8 cellular contexts compared by ENCODE assay signal in genomic region chr10:110356628-110357245, GRCh38. TPM values are rescaled to one million over a fixed set of nuclear protein-coding genes. Genes with fewer than 3 reads are reported as not detected.
DNase-seq lines count a peak whose midpoint lies in the region; ATAC-seq and TF ChIP-seq lines count a peak whose summit lies in the region.

No MANE protein-coding gene starts in this region.

- no peaks in the 10 kb centered on the region for H3K27me3 ChIP-seq in CD4-positive, CD25-positive, alpha-beta regulatory T cell (ENCODE audit: control insufficient read depth, insufficient read depth, low read length)

- intact Hi-C loops in CD14-positive monocyte (cut with micrococcal nuclease): loop anchor here in 1 of 2 donors (5.0 kb wide), 1 partner anchor 191 kb away; no protein-coding TSS in a partner anchor

- H3K27ac ChIP-seq in CD4-positive, CD25-positive, alpha-beta regulatory T cell (ENCODE audit: insufficient read depth, low read length, poor library complexity, severe bottlenecking): peak overlapping the region; percentile 70

- peak overlapping the region; percentile 76 to 94 (median 88) for H3K4me3 Mint-ChIP-seq in CD4-positive, CD25-positive, alpha-beta regulatory T cell
- H3K4me3 Mint-ChIP-seq in activated CD4-positive, alpha-beta memory T cell treated with anti-CD3 and anti-CD28 coated beads, Interleukin-2, amount 10 ng/mL, durations not matched to agents 7 days and 5 days: peak overlapping the region; percentile 84
- H3K4me3 Mint-ChIP-seq in CD14-positive monocyte: no peak overlapping the region

- POLR2A ChIA-PET in activated CD4-positive, alpha-beta memory T cell treated with anti-CD3 and anti-CD28 coated beads, Interleukin-2, amount 10 ng/mL, durations not matched to agents 7 days and 5 days (lab: Charles Lee): interaction anchor here (0.7 to 17.3 kb wide), 13 partner anchors 9 to 210 kb away, joined by 3 to 431 read pairs (median 5); partner anchors contain the start of genes DUSP5, SMC3 and SMNDC1

- peaks cover 0 to under 1% (median 0%) of the 10 kb centered on the region in 7 donors for H3K9me3 Mint-ChIP-seq in CD4-positive, CD25-positive, alpha-beta regulatory T cell
- H3K9me3 Mint-ChIP-seq in activated CD4-positive, alpha-beta memory T cell treated with anti-CD3 and anti-CD28 coated beads, Interleukin-2, amount 10 ng/mL, durations not matched to agents 7 days and 5 days: no peaks in the 10 kb centered on the region
- no peaks in the 10 kb centered on the region for H3K9me3 Mint-ChIP-seq in CD14-positive monocyte

- H3K4me1 Mint-ChIP-seq in CD4-positive, CD25-positive, alpha-beta regulatory T cell: peaks cover 14 to 56% (median 42%) of the 10 kb centered on the region in 4 donors
- H3K4me1 Mint-ChIP-seq in activated CD4-positive, alpha-beta memory T cell treated with anti-CD3 and anti-CD28 coated beads, Interleukin-2, amount 10 ng/mL, durations not matched to agents 7 days and 5 days: peaks cover 82% of the 10 kb centered on the region
- peaks cover 10% of the 10 kb centered on the region for H3K4me1 Mint-ChIP-seq in CD14-positive monocyte

- no peaks in the 10 kb centered on the region for H3K9me3 ChIP-seq in CD4-positive, CD25-positive, alpha-beta regulatory T cell (ENCODE audit: control insufficient read depth in 2 of 2, low read length in 2 of 2)

- no peak for TF ChIP-seq CTCF in fibroblast of mammary gland (conservative IDR thresholded peaks at IDR 0.05; ENCODE audit: control insufficient read depth, insufficient read depth, low read depth, low read length)
- no peak for TF ChIP-seq CTCF in CD14-positive monocyte (IDR thresholded peaks at IDR 0.05)

- peaks cover 46% of the 10 kb centered on the region for H3K4me1 ChIP-seq in CD4-positive, CD25-positive, alpha-beta regulatory T cell (ENCODE audit: control insufficient read depth, insufficient read depth, low read length, poor library complexity, severe bottlenecking)

- peak; percentile 59 to 68 for ATAC-seq in CD4-positive, CD25-positive, alpha-beta regulatory T cell (ENCODE audit: low read depth in 2 of 2)
- ATAC-seq in GM19452 (IDR thresholded peaks at IDR 0.05; ENCODE audit: unreplicated experiment): peak; percentile 80
- ATAC-seq in HG03469 (IDR thresholded peaks at IDR 0.05; ENCODE audit: unreplicated experiment): peak; percentile 76

- H3K4me3 ChIP-seq in CD4-positive, CD25-positive, alpha-beta regulatory T cell (ENCODE audit: low read depth, low read length): peak overlapping the region; percentile 81
- no peak overlapping the region for H3K4me3 ChIP-seq in fibroblast of mammary gland (ENCODE audit: control insufficient read depth, low read depth, low read length)

- H3K27ac Mint-ChIP-seq in CD4-positive, CD25-positive, alpha-beta regulatory T cell: peak overlapping the region; percentile 95 to 99 (median 97)
- H3K27ac Mint-ChIP-seq in activated CD4-positive, alpha-beta memory T cell treated with anti-CD3 and anti-CD28 coated beads, Interleukin-2, amount 10 ng/mL, durations not matched to agents 7 days and 5 days: peak overlapping the region; percentile 97
- H3K27ac Mint-ChIP-seq in CD14-positive monocyte: peak overlapping the region in 1 of 7 donors; percentile 42

- H3K36me3 ChIP-seq in CD4-positive, CD25-positive, alpha-beta regulatory T cell (ENCODE audit: control insufficient read depth, insufficient read depth, low read length): no peaks in the 10 kb centered on the region

- peaks cover under 1% of the 10 kb centered on the region for H3K27me3 Mint-ChIP-seq in CD4-positive, CD25-positive, alpha-beta regulatory T cell
- H3K27me3 Mint-ChIP-seq in activated CD4-positive, alpha-beta memory T cell treated with anti-CD3 and anti-CD28 coated beads, Interleukin-2, amount 10 ng/mL, durations not matched to agents 7 days and 5 days: no peaks in the 10 kb centered on the region
- peaks cover 3 to 7% (median 6%) of the 10 kb centered on the region in 3 donors for H3K27me3 Mint-ChIP-seq in CD14-positive monocyte (ENCODE audit: low read depth in 3 of 3)

- CTCF ChIA-PET in activated CD4-positive, alpha-beta memory T cell treated with anti-CD3 and anti-CD28 coated beads, Interleukin-2, amount 10 ng/mL, durations not matched to agents 7 days and 5 days (lab: Charles Lee): interaction anchor here (1.0 to 6.5 kb wide), 4 partner anchors 11 to 190 kb away, joined by 4 to 132 read pairs (median 5); partner anchors contain the start of gene DUSP5

- peak; percentile 47 to 89 (median 77) for DNase-seq in CD4-positive, CD25-positive, alpha-beta regulatory T cell
- peak; percentile 87 for DNase-seq in activated CD4-positive, alpha-beta memory T cell treated with anti-CD3 and anti-CD28 coated beads, Interleukin-2, amount 10 ng/mL, durations not matched to agents 7 days and 5 days
- DNase-seq in fibroblast of mammary gland (ENCODE audit: low read depth): peak; percentile 95
- peak; percentile 80 for DNase-seq in stimulated activated CD4-positive, alpha-beta T cell treated with anti-CD3 and anti-CD28 coated beads, Interleukin-4, amount 100 ng/mL, for 24 hours
- no peak for DNase-seq in CD14-positive monocyte (ENCODE audit: low spot score)
- no peak for DNase-seq in anterior cingulate cortex (lab: John Stamatoyannopoulos, UW)

- H3K36me3 Mint-ChIP-seq in CD4-positive, CD25-positive, alpha-beta regulatory T cell: no peaks in the 10 kb centered on the region
- peaks cover 5% of the 10 kb centered on the region for H3K36me3 Mint-ChIP-seq in activated CD4-positive, alpha-beta memory T cell treated with anti-CD3 and anti-CD28 coated beads, Interleukin-2, amount 10 ng/mL, durations not matched to agents 7 days and 5 days (ENCODE audit: low read depth)
- no peaks in the 10 kb centered on the region for H3K36me3 Mint-ChIP-seq in CD14-positive monocyte

RNA-seq across cellular contexts. Expression of gene SMNDC1, which starts 52.0 kb away (rescaled TPM):
- 52.1 TPM for total RNA-seq in CD4-positive, CD25-positive, alpha-beta regulatory T cell
- 10 to 100 TPM; 17.5 to 19.8 (median 17.8) TPM for polyA plus RNA-seq in CD4-positive, CD25-positive, alpha-beta regulatory T cell
- total RNA-seq in activated CD4-positive, alpha-beta memory T cell treated with anti-CD3 and anti-CD28 coated beads, Interleukin-2, amount 10 ng/mL, durations not matched to agents 7 days and 5 days: 10 to 100 TPM; 40.8 to 45.6 TPM
- polyA plus RNA-seq in CD14-positive monocyte: 10 to 100 TPM; 15.6 to 18.2 TPM

Comparison
In these comparisons a context has a peak if more than half of its experiments do, and no peak if none do; other contexts are left out.
1. DNase-seq: peak in CD4-positive, CD25-positive, alpha-beta regulatory T cell (3 of 3), activated CD4-positive, alpha-beta memory T cell treated with anti-CD3 and anti-CD28 coated beads, Interleukin-2, amount 10 ng/mL, durations not matched to agents 7 days and 5 days (single experiment), fibroblast of mammary gland (single experiment) and stimulated activated CD4-positive, alpha-beta T cell treated with anti-CD3 and anti-CD28 coated beads, Interleukin-4, amount 100 ng/mL, for 24 hours (single experiment); none in CD14-positive monocyte (single experiment) and anterior cingulate cortex (0 of 58).
2. H3K4me3 Mint-ChIP-seq: peak in CD4-positive, CD25-positive, alpha-beta regulatory T cell (4 of 4) and activated CD4-positive, alpha-beta memory T cell treated with anti-CD3 and anti-CD28 coated beads, Interleukin-2, amount 10 ng/mL, durations not matched to agents 7 days and 5 days (single experiment); none in CD14-positive monocyte (0 of 2).
3. Peak in every context shown above with its lines, with median percentiles within 50 percentile points of each other: ATAC-seq.